Comparison of ENCODE assay signal across 13 cellular contexts in genomic region chr10:61110936-61111335, GRCh38.
DNase-seq lines count a peak whose midpoint lies in the region; ATAC-seq, FAIRE-seq and TF ChIP-seq lines count a peak whose summit lies in the region.
"Had no signal": no experiment of that assay in that cellular context is flagged by ENCODE, and none has a peak within 500 bp of the region (broad histone marks: within the 10 kb centered on the region; RNA-seq: fewer than 3 reads in every experiment).

No MANE protein-coding gene starts in this region.

- no peaks in the 10 kb centered on the region for H3K27me3 ChIP-seq in SJSA1 (replicated peaks)
- no peaks in the 10 kb centered on the region for H3K27me3 ChIP-seq in skeletal muscle satellite cell (ENCODE audit: control insufficient read depth, insufficient read depth, low read length)

- intact Hi-C loops in cardiac septum (cut with DNase I) = no loop called here

- H3K4me1 ChIP-seq in SJSA1 (replicated peaks) (peaks cover 22% of the 10 kb centered on the region), skeletal muscle satellite cell (ENCODE audit: control insufficient read depth, insufficient read depth, low read length) (peaks cover 15% of the 10 kb centered on the region)

- TF ChIP-seq CTCF in D721Med (IDR thresholded peaks at IDR 0.05; ENCODE audit: insufficient read depth, missing control alignments) (no peak), choroid plexus epithelial cell (conservative IDR thresholded peaks at IDR 0.05; ENCODE audit: low read depth, low read length) (no peak)

- H3K36me3 ChIP-seq in SJSA1 = no peaks in the 10 kb centered on the region
- H3K36me3 ChIP-seq in skeletal muscle satellite cell (ENCODE audit: insufficient read depth, low read length) = no peaks in the 10 kb centered on the region

- H3K9me3 ChIP-seq in SJSA1 (replicated peaks) (no peaks in the 10 kb centered on the region), skeletal muscle satellite cell (replicated peaks; ENCODE audit: low read length) (no peaks in the 10 kb centered on the region)

- peak overlapping the region; percentile 22 for H3K4me2 ChIP-seq in skeletal muscle satellite cell (ENCODE audit: low read length)
- H3K4me2 ChIP-seq: GM23338 had no signal

- H3K4me3 ChIP-seq in SJSA1 = no peak overlapping the region
- no peak overlapping the region for H3K4me3 ChIP-seq in choroid plexus epithelial cell (ENCODE audit: low read depth, low read length)
- H3K4me3 ChIP-seq in skeletal muscle satellite cell (ENCODE audit: low read length) = no peak overlapping the region
- H3K4me3 ChIP-seq: GM23338 had no signal

- DNase-seq in D721Med (ENCODE audit: insufficient read length, low spot score) (no peak), SJSA1 (ENCODE audit: low read depth in 1 of 2, low spot score in 2 of 2) (no peak), choroid plexus epithelial cell (ENCODE audit: low read depth) (peak; percentile 2), cardiac septum (ENCODE audit: low spot score) (no peak)
- no peak for DNase-seq in effector CD4-positive, alpha-beta T cell
- DNase-seq in activated effector memory CD4-positive, alpha-beta T cell treated with Interleukin-2 at 50 U/mL for 16 hours = no peak
- DNase-seq: CD8-positive, alpha-beta T cell; COR-L47; H9 had no signal

- H3K9ac ChIP-seq in skeletal muscle satellite cell (ENCODE audit: low read depth, low read length) = no peak overlapping the region

- peak overlapping the region; percentile 33 for H3K27ac ChIP-seq in SJSA1

- peak; percentile 88 for FAIRE-seq in D721Med (lab: Jason Lieb, UNC)
- FAIRE-seq: HepG2 had no signal

- no peak for ATAC-seq in GM21360 (IDR thresholded peaks at IDR 0.05; ENCODE audit: unreplicated experiment)
- ATAC-seq: CD8-positive, alpha-beta T cell; GM23338; HepG2 had no signal
